1 cellular context compared by ENCODE assay signal in genomic region chr16:24572069-24572468, GRCh38.
A peak's percentile ranks its signal among the peaks of the same experiment; 100 is the strongest.
TF ChIP-seq lines count a peak whose summit lies in the region.

No MANE protein-coding gene starts in this region.

TF ChIP-seq in GM12891, 5 proteins besides CTCF, POLR2A, EP300 and RAD21:
- TF ChIP-seq POU2F2 (IDR thresholded peaks at IDR 0.05; ENCODE audit: low read depth, low read length) (no peak), TAF1 (IDR thresholded peaks at IDR 0.05; ENCODE audit: low read depth, low read length) (no peak), POLR2AphosphoS5 (IDR thresholded peaks at IDR 0.05; ENCODE audit: low read depth, low read length) (peak; percentile 32; the same call in 1 of the 2 replicates)
